Comparison of ENCODE assay signal across 1 cellular context in the genomic region with DNA sequence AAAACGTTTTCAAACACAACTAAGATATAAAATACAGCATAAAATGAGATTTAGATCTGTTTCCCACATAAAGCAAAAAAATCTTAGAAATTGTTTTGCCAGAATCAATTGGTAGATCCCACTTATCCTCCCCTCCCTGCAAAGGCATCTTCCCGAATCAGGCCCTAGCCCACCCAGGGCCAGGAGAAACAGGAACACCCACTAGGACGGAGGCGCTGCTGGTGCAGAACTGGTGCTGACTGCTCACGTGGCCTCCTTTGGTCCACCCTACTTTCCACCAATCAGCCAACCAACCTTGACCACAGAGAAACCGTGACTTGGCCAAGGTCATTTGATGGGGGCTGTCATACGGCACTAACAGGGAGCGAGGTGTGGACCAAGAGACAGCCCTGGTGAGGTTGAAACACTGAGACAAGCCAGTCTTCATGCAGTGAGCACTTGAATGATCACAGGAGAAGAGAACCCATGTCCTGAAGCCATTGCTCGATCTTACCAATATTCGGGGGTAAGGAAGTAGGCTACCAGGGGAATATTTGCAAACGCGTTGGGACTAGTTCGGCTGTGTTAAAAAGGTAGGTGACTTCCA.
TF ChIP-seq lines count a peak whose summit lies in the region.

No MANE protein-coding gene starts in this region.

TF ChIP-seq in K562, 482 proteins besides CTCF, POLR2A, EP300 and RAD21:
- TF ChIP-seq SUPT5H (IDR thresholded peaks at IDR 0.05) (peak; percentile 53), FOXA3 (CRISPR knock-in tag; conservative IDR thresholded peaks at IDR 0.05 in 1 of 2, IDR thresholded peaks at IDR 0.05 in 1 of 2) (no peak), PCBP1 (IDR thresholded peaks at IDR 0.05; ENCODE audit: low read depth, low read length, poor library complexity, severe bottlenecking) (no peak), MBD2 (IDR thresholded peaks at IDR 0.05; ENCODE audit: borderline replicate concordance, low read depth) (no peak), ZNF41 (CRISPR knock-in tag; conservative IDR thresholded peaks at IDR 0.05) (no peak), HIVEP1 (CRISPR knock-in tag; IDR thresholded peaks at IDR 0.05) (no peak), POLR2AphosphoS2 (IDR thresholded peaks at IDR 0.05; ENCODE audit: low read length) (peak; percentile 94), ESRRA (IDR thresholded peaks at IDR 0.05; ENCODE audit: borderline replicate concordance, low read depth) (peak; percentile 43; the same call in 1 of the 2 replicates), MYNN (IDR thresholded peaks at IDR 0.05) (peak; percentile 61; the same call in 1 of the 2 replicates), MYNN (CRISPR knock-in tag; IDR thresholded peaks at IDR 0.05) (no peak), POLR2AphosphoS5 (IDR thresholded peaks at IDR 0.05; ENCODE audit: control insufficient read depth, insufficient read depth, low read depth, low read length) (peak; percentile 45), ZNF263 (CRISPR knock-in tag; IDR thresholded peaks at IDR 0.05; ENCODE audit: borderline replicate concordance) (no peak), POLR2B (IDR thresholded peaks at IDR 0.05; ENCODE audit: low read depth, partially characterized antibody) (peak; percentile 28), GABPB1 (CRISPR knock-in tag; IDR thresholded peaks at IDR 0.05) (no peak)
- TF ChIP-seq, protein P1, sequence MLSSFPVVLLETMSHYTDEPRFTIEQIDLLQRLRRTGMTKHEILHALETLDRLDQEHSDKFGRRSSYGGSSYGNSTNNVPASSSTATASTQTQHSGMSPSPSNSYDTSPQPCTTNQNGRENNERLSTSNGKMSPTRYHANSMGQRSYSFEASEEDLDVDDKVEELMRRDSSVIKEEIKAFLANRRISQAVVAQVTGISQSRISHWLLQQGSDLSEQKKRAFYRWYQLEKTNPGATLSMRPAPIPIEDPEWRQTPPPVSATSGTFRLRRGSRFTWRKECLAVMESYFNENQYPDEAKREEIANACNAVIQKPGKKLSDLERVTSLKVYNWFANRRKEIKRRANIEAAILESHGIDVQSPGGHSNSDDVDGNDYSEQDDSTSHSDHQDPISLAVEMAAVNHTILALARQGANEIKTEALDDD (IDR thresholded peaks at IDR 0.05), result no peak
- TF ChIP-seq, protein P2, sequence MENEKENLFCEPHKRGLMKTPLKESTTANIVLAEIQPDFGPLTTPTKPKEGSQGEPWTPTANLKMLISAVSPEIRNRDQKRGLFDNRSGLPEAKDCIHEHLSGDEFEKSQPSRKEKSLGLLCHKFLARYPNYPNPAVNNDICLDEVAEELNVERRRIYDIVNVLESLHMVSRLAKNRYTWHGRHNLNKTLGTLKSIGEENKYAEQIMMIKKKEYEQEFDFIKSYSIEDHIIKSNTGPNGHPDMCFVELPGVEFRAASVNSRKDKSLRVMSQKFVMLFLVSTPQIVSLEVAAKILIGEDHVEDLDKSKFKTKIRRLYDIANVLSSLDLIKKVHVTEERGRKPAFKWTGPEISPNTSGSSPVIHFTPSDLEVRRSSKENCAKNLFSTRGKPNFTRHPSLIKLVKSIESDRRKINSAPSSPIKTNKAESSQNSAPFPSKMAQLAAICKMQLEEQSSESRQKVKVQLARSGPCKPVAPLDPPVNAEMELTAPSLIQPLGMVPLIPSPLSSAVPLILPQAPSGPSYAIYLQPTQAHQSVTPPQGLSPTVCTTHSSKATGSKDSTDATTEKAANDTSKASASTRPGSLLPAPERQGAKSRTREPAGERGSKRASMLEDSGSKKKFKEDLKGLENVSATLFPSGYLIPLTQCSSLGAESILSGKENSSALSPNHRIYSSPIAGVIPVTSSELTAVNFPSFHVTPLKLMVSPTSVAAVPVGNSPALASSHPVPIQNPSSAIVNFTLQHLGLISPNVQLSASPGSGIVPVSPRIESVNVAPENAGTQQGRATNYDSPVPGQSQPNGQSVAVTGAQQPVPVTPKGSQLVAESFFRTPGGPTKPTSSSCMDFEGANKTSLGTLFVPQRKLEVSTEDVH (IDR thresholded peaks at IDR 0.05; ENCODE audit: low read depth, partially characterized antibody), result peak; percentile 50
- TF ChIP-seq, protein P3, sequence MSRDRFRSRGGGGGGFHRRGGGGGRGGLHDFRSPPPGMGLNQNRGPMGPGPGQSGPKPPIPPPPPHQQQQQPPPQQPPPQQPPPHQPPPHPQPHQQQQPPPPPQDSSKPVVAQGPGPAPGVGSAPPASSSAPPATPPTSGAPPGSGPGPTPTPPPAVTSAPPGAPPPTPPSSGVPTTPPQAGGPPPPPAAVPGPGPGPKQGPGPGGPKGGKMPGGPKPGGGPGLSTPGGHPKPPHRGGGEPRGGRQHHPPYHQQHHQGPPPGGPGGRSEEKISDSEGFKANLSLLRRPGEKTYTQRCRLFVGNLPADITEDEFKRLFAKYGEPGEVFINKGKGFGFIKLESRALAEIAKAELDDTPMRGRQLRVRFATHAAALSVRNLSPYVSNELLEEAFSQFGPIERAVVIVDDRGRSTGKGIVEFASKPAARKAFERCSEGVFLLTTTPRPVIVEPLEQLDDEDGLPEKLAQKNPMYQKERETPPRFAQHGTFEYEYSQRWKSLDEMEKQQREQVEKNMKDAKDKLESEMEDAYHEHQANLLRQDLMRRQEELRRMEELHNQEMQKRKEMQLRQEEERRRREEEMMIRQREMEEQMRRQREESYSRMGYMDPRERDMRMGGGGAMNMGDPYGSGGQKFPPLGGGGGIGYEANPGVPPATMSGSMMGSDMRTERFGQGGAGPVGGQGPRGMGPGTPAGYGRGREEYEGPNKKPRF (IDR thresholded peaks at IDR 0.05; ENCODE audit: low read depth, low read length), result no peak
- TF ChIP-seq, protein P4, sequence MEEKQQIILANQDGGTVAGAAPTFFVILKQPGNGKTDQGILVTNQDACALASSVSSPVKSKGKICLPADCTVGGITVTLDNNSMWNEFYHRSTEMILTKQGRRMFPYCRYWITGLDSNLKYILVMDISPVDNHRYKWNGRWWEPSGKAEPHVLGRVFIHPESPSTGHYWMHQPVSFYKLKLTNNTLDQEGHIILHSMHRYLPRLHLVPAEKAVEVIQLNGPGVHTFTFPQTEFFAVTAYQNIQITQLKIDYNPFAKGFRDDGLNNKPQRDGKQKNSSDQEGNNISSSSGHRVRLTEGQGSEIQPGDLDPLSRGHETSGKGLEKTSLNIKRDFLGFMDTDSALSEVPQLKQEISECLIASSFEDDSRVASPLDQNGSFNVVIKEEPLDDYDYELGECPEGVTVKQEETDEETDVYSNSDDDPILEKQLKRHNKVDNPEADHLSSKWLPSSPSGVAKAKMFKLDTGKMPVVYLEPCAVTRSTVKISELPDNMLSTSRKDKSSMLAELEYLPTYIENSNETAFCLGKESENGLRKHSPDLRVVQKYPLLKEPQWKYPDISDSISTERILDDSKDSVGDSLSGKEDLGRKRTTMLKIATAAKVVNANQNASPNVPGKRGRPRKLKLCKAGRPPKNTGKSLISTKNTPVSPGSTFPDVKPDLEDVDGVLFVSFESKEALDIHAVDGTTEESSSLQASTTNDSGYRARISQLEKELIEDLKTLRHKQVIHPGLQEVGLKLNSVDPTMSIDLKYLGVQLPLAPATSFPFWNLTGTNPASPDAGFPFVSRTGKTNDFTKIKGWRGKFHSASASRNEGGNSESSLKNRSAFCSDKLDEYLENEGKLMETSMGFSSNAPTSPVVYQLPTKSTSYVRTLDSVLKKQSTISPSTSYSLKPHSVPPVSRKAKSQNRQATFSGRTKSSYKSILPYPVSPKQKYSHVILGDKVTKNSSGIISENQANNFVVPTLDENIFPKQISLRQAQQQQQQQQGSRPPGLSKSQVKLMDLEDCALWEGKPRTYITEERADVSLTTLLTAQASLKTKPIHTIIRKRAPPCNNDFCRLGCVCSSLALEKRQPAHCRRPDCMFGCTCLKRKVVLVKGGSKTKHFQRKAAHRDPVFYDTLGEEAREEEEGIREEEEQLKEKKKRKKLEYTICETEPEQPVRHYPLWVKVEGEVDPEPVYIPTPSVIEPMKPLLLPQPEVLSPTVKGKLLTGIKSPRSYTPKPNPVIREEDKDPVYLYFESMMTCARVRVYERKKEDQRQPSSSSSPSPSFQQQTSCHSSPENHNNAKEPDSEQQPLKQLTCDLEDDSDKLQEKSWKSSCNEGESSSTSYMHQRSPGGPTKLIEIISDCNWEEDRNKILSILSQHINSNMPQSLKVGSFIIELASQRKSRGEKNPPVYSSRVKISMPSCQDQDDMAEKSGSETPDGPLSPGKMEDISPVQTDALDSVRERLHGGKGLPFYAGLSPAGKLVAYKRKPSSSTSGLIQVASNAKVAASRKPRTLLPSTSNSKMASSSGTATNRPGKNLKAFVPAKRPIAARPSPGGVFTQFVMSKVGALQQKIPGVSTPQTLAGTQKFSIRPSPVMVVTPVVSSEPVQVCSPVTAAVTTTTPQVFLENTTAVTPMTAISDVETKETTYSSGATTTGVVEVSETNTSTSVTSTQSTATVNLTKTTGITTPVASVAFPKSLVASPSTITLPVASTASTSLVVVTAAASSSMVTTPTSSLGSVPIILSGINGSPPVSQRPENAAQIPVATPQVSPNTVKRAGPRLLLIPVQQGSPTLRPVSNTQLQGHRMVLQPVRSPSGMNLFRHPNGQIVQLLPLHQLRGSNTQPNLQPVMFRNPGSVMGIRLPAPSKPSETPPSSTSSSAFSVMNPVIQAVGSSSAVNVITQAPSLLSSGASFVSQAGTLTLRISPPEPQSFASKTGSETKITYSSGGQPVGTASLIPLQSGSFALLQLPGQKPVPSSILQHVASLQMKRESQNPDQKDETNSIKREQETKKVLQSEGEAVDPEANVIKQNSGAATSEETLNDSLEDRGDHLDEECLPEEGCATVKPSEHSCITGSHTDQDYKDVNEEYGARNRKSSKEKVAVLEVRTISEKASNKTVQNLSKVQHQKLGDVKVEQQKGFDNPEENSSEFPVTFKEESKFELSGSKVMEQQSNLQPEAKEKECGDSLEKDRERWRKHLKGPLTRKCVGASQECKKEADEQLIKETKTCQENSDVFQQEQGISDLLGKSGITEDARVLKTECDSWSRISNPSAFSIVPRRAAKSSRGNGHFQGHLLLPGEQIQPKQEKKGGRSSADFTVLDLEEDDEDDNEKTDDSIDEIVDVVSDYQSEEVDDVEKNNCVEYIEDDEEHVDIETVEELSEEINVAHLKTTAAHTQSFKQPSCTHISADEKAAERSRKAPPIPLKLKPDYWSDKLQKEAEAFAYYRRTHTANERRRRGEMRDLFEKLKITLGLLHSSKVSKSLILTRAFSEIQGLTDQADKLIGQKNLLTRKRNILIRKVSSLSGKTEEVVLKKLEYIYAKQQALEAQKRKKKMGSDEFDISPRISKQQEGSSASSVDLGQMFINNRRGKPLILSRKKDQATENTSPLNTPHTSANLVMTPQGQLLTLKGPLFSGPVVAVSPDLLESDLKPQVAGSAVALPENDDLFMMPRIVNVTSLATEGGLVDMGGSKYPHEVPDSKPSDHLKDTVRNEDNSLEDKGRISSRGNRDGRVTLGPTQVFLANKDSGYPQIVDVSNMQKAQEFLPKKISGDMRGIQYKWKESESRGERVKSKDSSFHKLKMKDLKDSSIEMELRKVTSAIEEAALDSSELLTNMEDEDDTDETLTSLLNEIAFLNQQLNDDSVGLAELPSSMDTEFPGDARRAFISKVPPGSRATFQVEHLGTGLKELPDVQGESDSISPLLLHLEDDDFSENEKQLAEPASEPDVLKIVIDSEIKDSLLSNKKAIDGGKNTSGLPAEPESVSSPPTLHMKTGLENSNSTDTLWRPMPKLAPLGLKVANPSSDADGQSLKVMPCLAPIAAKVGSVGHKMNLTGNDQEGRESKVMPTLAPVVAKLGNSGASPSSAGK (IDR thresholded peaks at IDR 0.05), result no peak
- TF ChIP-seq, protein P5, sequence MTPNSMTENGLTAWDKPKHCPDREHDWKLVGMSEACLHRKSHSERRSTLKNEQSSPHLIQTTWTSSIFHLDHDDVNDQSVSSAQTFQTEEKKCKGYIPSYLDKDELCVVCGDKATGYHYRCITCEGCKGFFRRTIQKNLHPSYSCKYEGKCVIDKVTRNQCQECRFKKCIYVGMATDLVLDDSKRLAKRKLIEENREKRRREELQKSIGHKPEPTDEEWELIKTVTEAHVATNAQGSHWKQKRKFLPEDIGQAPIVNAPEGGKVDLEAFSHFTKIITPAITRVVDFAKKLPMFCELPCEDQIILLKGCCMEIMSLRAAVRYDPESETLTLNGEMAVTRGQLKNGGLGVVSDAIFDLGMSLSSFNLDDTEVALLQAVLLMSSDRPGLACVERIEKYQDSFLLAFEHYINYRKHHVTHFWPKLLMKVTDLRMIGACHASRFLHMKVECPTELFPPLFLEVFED (CRISPR knock-in tag; conservative IDR thresholded peaks at IDR 0.05), result 0 out of 2 replicates have a peak, but pooled peaks have one; percentile 46
TF ChIP-seq in K562: peak in this region for 8.
